ENCODE assay signal across 8 cellular contexts in the genomic region with DNA sequence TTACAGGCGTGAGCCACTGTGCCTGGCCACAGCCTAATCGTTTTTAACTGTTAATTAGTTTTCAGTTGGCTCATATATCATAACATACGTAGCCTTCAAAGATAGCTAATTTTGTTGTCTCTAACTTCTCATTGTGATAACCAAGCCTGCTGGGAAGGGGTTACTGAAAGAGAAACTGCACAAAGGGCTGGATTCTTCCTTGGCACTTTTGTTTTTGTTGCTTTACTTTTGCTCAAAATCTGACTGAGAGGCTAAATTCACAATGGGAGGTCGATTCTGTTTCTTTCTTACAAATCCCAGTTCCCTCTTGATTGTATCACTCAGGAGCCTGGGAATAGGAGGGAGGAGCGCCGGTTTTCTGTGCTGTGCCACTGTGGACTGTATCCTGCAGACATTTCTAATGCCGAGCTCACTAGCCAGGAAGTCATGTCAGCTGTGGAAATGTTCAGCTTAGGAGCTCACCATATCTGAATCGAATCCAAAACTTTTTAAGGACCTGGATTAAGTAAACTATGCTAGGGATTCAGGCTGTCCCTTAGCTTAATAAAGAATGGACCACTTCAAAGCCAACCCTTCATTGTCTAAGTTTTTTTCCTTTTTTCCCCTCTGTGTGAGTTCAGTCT.
DNase-seq lines count a peak whose midpoint lies in the region; ATAC-seq and TF ChIP-seq lines count a peak whose summit lies in the region.

No MANE protein-coding gene starts in this region.

- no peaks in the 10 kb centered on the region for H3K79me2 ChIP-seq in smooth muscle cell (ENCODE audit: low read depth)

- CTCF ChIA-PET in activated CD4-positive, alpha-beta memory T cell treated with anti-CD3 and anti-CD28 coated beads, Interleukin-2, amount 10 ng/mL, durations not matched to agents 7 days and 5 days (lab: Charles Lee), result no interaction called here

- no peaks in the 10 kb centered on the region for H3K27me3 ChIP-seq in smooth muscle cell (ENCODE audit: low read depth)

- peak overlapping the region; percentile 80 for H3K27ac ChIP-seq in smooth muscle cell (ENCODE audit: low read depth)

- H3K4me3 ChIP-seq in HFF-Myc (replicated peaks; ENCODE audit: low read depth, low read length), result peak overlapping the region; percentile 7; the same call in 1 of the 2 replicates
- peak overlapping the region; percentile 0 for H3K4me3 ChIP-seq in astrocyte of the cerebellum (ENCODE audit: low read depth, low read length)
- peak overlapping the region; percentile 32 for H3K4me3 ChIP-seq in smooth muscle cell

- no peaks in the 10 kb centered on the region for H3K9me3 ChIP-seq in smooth muscle cell (replicated peaks; ENCODE audit: low read depth)

- POLR2A ChIA-PET in activated CD4-positive, alpha-beta memory T cell treated with anti-CD3 and anti-CD28 coated beads, Interleukin-2, amount 10 ng/mL, durations not matched to agents 7 days and 5 days (lab: Charles Lee), result no interaction called here

- H3K27ac Mint-ChIP-seq in activated CD4-positive, alpha-beta memory T cell treated with anti-CD3 and anti-CD28 coated beads, Interleukin-2, amount 10 ng/mL, durations not matched to agents 7 days and 5 days, result no peak overlapping the region

- peak overlapping the region; percentile 63 for H2AFZ ChIP-seq in smooth muscle cell (ENCODE audit: low read depth)

- H3K4me3 Mint-ChIP-seq in activated CD4-positive, alpha-beta memory T cell treated with anti-CD3 and anti-CD28 coated beads, Interleukin-2, amount 10 ng/mL, durations not matched to agents 7 days and 5 days, result no peak overlapping the region

- no peaks in the 10 kb centered on the region for H3K36me3 ChIP-seq in smooth muscle cell (ENCODE audit: low read depth)

- WGBS in smooth muscle cell (ENCODE audit: low lambda C conversion rate), result 14% methylated on average over 8 of the region's 8 CpGs

- no peaks in the 10 kb centered on the region for H3K27me3 Mint-ChIP-seq in activated CD4-positive, alpha-beta memory T cell treated with anti-CD3 and anti-CD28 coated beads, Interleukin-2, amount 10 ng/mL, durations not matched to agents 7 days and 5 days

- no peaks in the 10 kb centered on the region for H3K4me1 Mint-ChIP-seq in activated CD4-positive, alpha-beta memory T cell treated with anti-CD3 and anti-CD28 coated beads, Interleukin-2, amount 10 ng/mL, durations not matched to agents 7 days and 5 days

- H3K4me2 ChIP-seq in smooth muscle cell, result peak overlapping the region; percentile 81

- DNase-seq in HFF-Myc (ENCODE audit: extremely low read depth, low read depth) (no peak), astrocyte of the cerebellum (ENCODE audit: low read depth) (no peak), hepatic stellate cell (ENCODE audit: low spot score) (peak; percentile 43), smooth muscle cell (lab: John Stamatoyannopoulos, UW; ENCODE audit: unreplicated experiment) (no peak), NCI-H510A (lab: John Stamatoyannopoulos, UW) (no peak), NCI-H2171 (lab: John Stamatoyannopoulos, UW) (no peak)
- DNase-seq in activated CD4-positive, alpha-beta memory T cell treated with anti-CD3 and anti-CD28 coated beads, Interleukin-2, amount 10 ng/mL, durations not matched to agents 7 days and 5 days, result no peak

- H3F3A ChIP-seq in smooth muscle cell (ENCODE audit: low read depth), result peaks cover 33% of the 10 kb centered on the region

- TF ChIP-seq CTCF in HFF-Myc (IDR thresholded peaks at IDR 0.05; ENCODE audit: low read depth, low read length, missing control alignments), result no peak
- no peak for TF ChIP-seq CTCF in astrocyte of the cerebellum (IDR thresholded peaks at IDR 0.05; ENCODE audit: low read depth, low read length, missing control alignments)
- no peak for TF ChIP-seq CTCF in smooth muscle cell (IDR thresholded peaks at IDR 0.05; ENCODE audit: borderline replicate concordance, insufficient read depth, poor library complexity, severe bottlenecking)

- H3K4me1 ChIP-seq in smooth muscle cell (ENCODE audit: low read depth), result peaks cover 18% of the 10 kb centered on the region

- H3K36me3 Mint-ChIP-seq in activated CD4-positive, alpha-beta memory T cell treated with anti-CD3 and anti-CD28 coated beads, Interleukin-2, amount 10 ng/mL, durations not matched to agents 7 days and 5 days (ENCODE audit: low read depth), result no peaks in the 10 kb centered on the region

- H3K9ac ChIP-seq in smooth muscle cell (ENCODE audit: low read depth), result peak overlapping the region; percentile 2

- H3K9me3 Mint-ChIP-seq in activated CD4-positive, alpha-beta memory T cell treated with anti-CD3 and anti-CD28 coated beads, Interleukin-2, amount 10 ng/mL, durations not matched to agents 7 days and 5 days, result peaks cover 8% of the 10 kb centered on the region

- in situ Hi-C loops in astrocyte of the cerebellum (cut with HindIII; ENCODE audit: low sequenced_read_pairs), result no loop called here

- ATAC-seq in GM21390 (IDR thresholded peaks at IDR 0.05; ENCODE audit: unreplicated experiment), result no peak

- no peaks in the 10 kb centered on the region for H4K20me1 ChIP-seq in smooth muscle cell (ENCODE audit: low read depth)
